ENCODE assay signal across 8 cellular contexts in genomic region chr7:151339651-151340377, GRCh38. TPM values are rescaled to one million over a fixed set of nuclear protein-coding genes. Genes with fewer than 3 reads are reported as not detected.
DNase-seq lines count a peak whose midpoint lies in the region; ATAC-seq and TF ChIP-seq lines count a peak whose summit lies in the region.

No MANE protein-coding gene starts in this region.

- H3K4me1 ChIP-seq in BLaER1 (peaks cover 29% of the 10 kb centered on the region), ascending aorta (peaks cover 8 to 15% of the 10 kb centered on the region in 2 donors)

- no peak for TF ChIP-seq CTCF in ascending aorta (IDR thresholded peaks at IDR 0.05)

- H3K27me3 ChIP-seq in BLaER1, result no peaks in the 10 kb centered on the region
- no peaks in the 10 kb centered on the region for H3K27me3 ChIP-seq in ascending aorta

- peak overlapping the region; percentile 17; the same call in 1 of the 2 replicates for H3K4me2 ChIP-seq in BLaER1

- H3K27ac ChIP-seq in BLaER1 (no peak overlapping the region), ascending aorta (peak overlapping the region; percentile 38 to 64)

- DNase-seq in ascending aorta (ENCODE audit: low spot score in 2 of 2) (no peak), NCI-H69 (lab: John Stamatoyannopoulos, UW) (no peak), EL (no peak), NCI-H2029 (lab: John Stamatoyannopoulos, UW) (no peak), LoVo (ENCODE audit: low spot score) (no peak)

- ATAC-seq in GM19043 (IDR thresholded peaks at IDR 0.05; ENCODE audit: low read depth, unreplicated experiment) (peak; percentile 34), HG03460 (IDR thresholded peaks at IDR 0.05; ENCODE audit: unreplicated experiment) (peak; percentile 32)

- H3K9me3 ChIP-seq in BLaER1, result no peaks in the 10 kb centered on the region
- H3K9me3 ChIP-seq in ascending aorta, result no peaks in the 10 kb centered on the region

- peaks cover 7% of the 10 kb centered on the region; the same call in 1 of the 2 replicates for H4K20me1 ChIP-seq in BLaER1

- H3K4me3 ChIP-seq in BLaER1 (no peak overlapping the region), ascending aorta (peak overlapping the region in 1 of 2 donors; percentile 20)

- H3K36me3 ChIP-seq in BLaER1, result peaks cover 10% of the 10 kb centered on the region; the same call in 1 of the 2 replicates
- no peaks in the 10 kb centered on the region for H3K36me3 ChIP-seq in ascending aorta

- intact Hi-C loops in ascending aorta (cut with DNase I), result loop anchor here (2.0 to 10.0 kb wide), 2 partner anchors 259 to 535 kb away; partner anchors contain the start of genes FASTK and PRKAG2

- H3K9ac ChIP-seq in BLaER1, result no peak overlapping the region

RNA-seq across cellular contexts. Expression of gene NUB1, which starts 1.8 kb away (rescaled TPM):
- 28.2 TPM for total RNA-seq in ascending aorta
